Comparison of ENCODE assay signal across 19 cellular contexts in the genomic region with DNA sequence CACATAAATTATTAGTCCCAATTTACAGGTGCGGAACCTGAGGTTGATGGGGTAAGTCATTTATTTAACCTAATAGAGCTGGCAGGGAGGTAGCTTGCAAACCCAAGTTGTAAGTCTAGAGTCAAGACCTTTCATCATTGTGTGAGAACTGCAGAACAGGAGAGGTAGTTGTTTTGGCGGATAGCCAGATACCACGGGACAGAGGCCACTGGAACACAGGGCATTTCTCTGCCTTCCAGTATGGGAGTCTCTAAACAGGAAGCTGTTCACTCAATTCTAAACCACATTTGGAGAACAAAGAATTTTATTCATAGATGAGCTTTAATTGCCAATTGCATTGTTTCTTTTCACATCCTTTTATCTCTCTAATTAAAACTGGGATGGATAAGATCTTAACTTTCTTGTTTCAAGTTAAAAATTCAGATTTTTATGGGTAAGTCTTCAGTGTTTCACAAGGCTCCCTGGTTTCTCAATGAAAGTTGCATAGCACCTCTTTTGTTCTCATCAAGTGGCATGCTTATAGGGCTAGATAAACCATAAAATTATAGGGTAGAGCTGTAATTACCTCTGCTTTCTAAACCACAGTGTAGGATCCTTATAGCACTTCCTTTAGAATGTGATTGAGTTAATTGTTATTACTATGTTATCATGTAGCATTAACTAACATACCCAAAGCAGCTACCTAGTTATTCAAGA.
A peak's percentile ranks its signal among the peaks of the same experiment; 100 is the strongest.
DNase-seq lines count a peak whose midpoint lies in the region; ATAC-seq and TF ChIP-seq lines count a peak whose summit lies in the region.
"Had no signal": no experiment of that assay in that cellular context is flagged by ENCODE, and none has a peak within 500 bp of the region (broad histone marks: within the 10 kb centered on the region; RNA-seq: fewer than 3 reads in every experiment).

No MANE protein-coding gene starts in this region.

- no peak for TF ChIP-seq CTCF in breast epithelium (IDR thresholded peaks at IDR 0.05)
- TF ChIP-seq CTCF in mucosa of descending colon (IDR thresholded peaks at IDR 0.05) = no peak
- TF ChIP-seq CTCF in tibial nerve (IDR thresholded peaks at IDR 0.05) = no peak

- no peak overlapping the region for H3K9ac ChIP-seq in BLaER1
- H3K9ac ChIP-seq: KMS-11 had no signal

- ATAC-seq in mucosa of descending colon (peak; percentile 77), HG02973 (IDR thresholded peaks at IDR 0.05; ENCODE audit: unreplicated experiment) (no peak), HG03175 (IDR thresholded peaks at IDR 0.05; ENCODE audit: unreplicated experiment) (no peak)
- ATAC-seq: activated T-helper 17 cell treated with anti-CD3 and anti-CD28 coated beads, Interleukin-2, amount 50 U/mL, for 72 hours had no signal

- peaks cover 14% of the 10 kb centered on the region for H3K4me1 ChIP-seq in BLaER1
- H3K4me1 ChIP-seq in breast epithelium = peaks cover 0 to 5% of the 10 kb centered on the region in 2 donors
- peaks cover 4% of the 10 kb centered on the region for H3K4me1 ChIP-seq in mucosa of descending colon (ENCODE audit: low read depth)
- no peaks in the 10 kb centered on the region for H3K4me1 ChIP-seq in tibial nerve
- H3K4me1 ChIP-seq: adrenal gland, right atrium auricular region had no signal

- H3K36me3 ChIP-seq in BLaER1 (no peaks in the 10 kb centered on the region), breast epithelium (no peaks in the 10 kb centered on the region), mucosa of descending colon (ENCODE audit: low read depth) (no peaks in the 10 kb centered on the region), tibial nerve (no peaks in the 10 kb centered on the region)
- H3K36me3 ChIP-seq: adrenal gland, neutrophil, right atrium auricular region had no signal

- H3K27me3 ChIP-seq in BLaER1 (no peaks in the 10 kb centered on the region), breast epithelium (no peaks in the 10 kb centered on the region), tibial nerve (no peaks in the 10 kb centered on the region)
- H3K27me3 ChIP-seq: adrenal gland, neutrophil, right atrium auricular region had no signal

- H3K9me3 ChIP-seq in BLaER1 (0 out of 2 replicates have a peak, but pooled peaks cover 3% of the 10 kb centered on the region), breast epithelium (peaks cover 0 to 11% of the 10 kb centered on the region in 2 donors), mucosa of descending colon (no peaks in the 10 kb centered on the region), tibial nerve (peaks cover 0 to 14% (median 0%) of the 10 kb centered on the region in 4 donors)
- H3K9me3 ChIP-seq: adrenal gland, Caco-2, neutrophil had no signal

- H3K27ac ChIP-seq in BLaER1 = no peak overlapping the region
- H3K27ac ChIP-seq in breast epithelium = peak overlapping the region; percentile 70 to 72
- no peak overlapping the region for H3K27ac ChIP-seq in tibial nerve
- H3K27ac ChIP-seq: adrenal gland, KMS-11, neutrophil, right atrium auricular region had no signal

- H3K4me2 ChIP-seq in BLaER1 = peak overlapping the region; percentile 16; the same call in 1 of the 2 replicates
- H3K4me2 ChIP-seq: KMS-11 had no signal

- TF ChIP-seq EP300 in tibial nerve (IDR thresholded peaks at IDR 0.05) = no peak

- TF ChIP-seq POLR2A in breast epithelium (IDR thresholded peaks at IDR 0.05) (no peak), tibial nerve (IDR thresholded peaks at IDR 0.05) (no peak)

- intact Hi-C loops in breast epithelium (cut with DNase I; ENCODE audit: low total_unique reads) (no loop called here), mucosa of descending colon (cut with DNase I, micrococcal nuclease) (no loop called here)

- 45 to 50% methylated on average over 3 of the region's 3 CpGs for WGBS in tibial nerve, 2 donors

- H3K4me3 ChIP-seq in BLaER1 (no peak overlapping the region), breast epithelium (no peak overlapping the region), mucosa of descending colon (no peak overlapping the region), tibial nerve (no peak overlapping the region)
- H3K4me3 ChIP-seq: adrenal gland, right atrium auricular region had no signal

- H4K20me1 ChIP-seq in BLaER1 = no peaks in the 10 kb centered on the region

- DNase-seq in LoVo (ENCODE audit: low spot score) (peak; percentile 82), breast epithelium (ENCODE audit: low spot score in 2 of 2) (peak; percentile 53 to 86), mucosa of descending colon (peak in 2 of 3 donors; percentile 27 to 64), activated T-cell treated with anti-CD3 and anti-CD28 coated beads for 4 hours (no peak), tibial nerve (ENCODE audit: low spot score in 2 of 2) (no peak)
- DNase-seq: ACHN; activated CD4-positive, alpha-beta T cell treated with anti-CD3 and anti-CD28 coated beads, Interleukin-2, amount 50 U/mL, for 48 hours; adrenal gland; NCI-H146; NCI-H226; substantia nigra had no signal

Comparison
In these comparisons a context has a peak if more than half of its experiments do, and no peak if none do; other contexts are left out.
1. H3K27ac ChIP-seq: peak in breast epithelium (2 of 2); none in BLaER1 (single experiment) and tibial nerve (0 of 4).
2. DNase-seq: peak in LoVo (single experiment), breast epithelium (2 of 2) and mucosa of descending colon (2 of 3); none in activated T-cell treated with anti-CD3 and anti-CD28 coated beads for 4 hours (single experiment) and tibial nerve (0 of 2).